33 cellular contexts compared by ENCODE assay signal in genomic region chr6:67350729-67351128, GRCh38.
DNase-seq lines count a peak whose midpoint lies in the region; TF ChIP-seq lines count a peak whose summit lies in the region.
"Had no signal": no experiment of that assay in that cellular context is flagged by ENCODE, and none has a peak within 500 bp of the region (broad histone marks: within the 10 kb centered on the region; RNA-seq: fewer than 3 reads in every experiment).

No MANE protein-coding gene starts in this region.

- 70% methylated on average over 4 of the region's 4 CpGs for WGBS in prostate gland

- H2AFZ ChIP-seq in SU-DHL-6 (ENCODE audit: low read depth, low read length, severe bottlenecking), result peak overlapping the region; percentile 35

- H3K27ac ChIP-seq in SU-DHL-6 (ENCODE audit: low read depth, low read length), result no peak overlapping the region
- no peak overlapping the region for H3K27ac ChIP-seq in brain microvascular endothelial cell
- no peak overlapping the region for H3K27ac ChIP-seq in prostate gland
- H3K27ac ChIP-seq: 22Rv1; A549; BLaER1; BLaER1 treated with 17β-estradiol and CSF1 and Interleukin-3, amounts not matched to agents 10 nM and 100 nM; C4-2B had no signal

- no peaks in the 10 kb centered on the region for H4K20me1 ChIP-seq in SU-DHL-6 (ENCODE audit: low read depth, low read length)
- H4K20me1 ChIP-seq: BLaER1; BLaER1 treated with 17β-estradiol and CSF1 and Interleukin-3, amounts not matched to agents 10 nM and 100 nM had no signal

- intact Hi-C loops in prostate gland (cut with DNase I), result no loop called here

- H3K4me3 ChIP-seq in LNCaP clone FGC (ENCODE audit: low read depth, low read length), result no peak overlapping the region
- no peak overlapping the region for H3K4me3 ChIP-seq in SU-DHL-6 (ENCODE audit: insufficient read depth, low read length, poor library complexity, severe bottlenecking)
- no peak overlapping the region for H3K4me3 ChIP-seq in brain microvascular endothelial cell (ENCODE audit: low read depth, low read length)
- H3K4me3 ChIP-seq in prostate gland, result no peak overlapping the region
- H3K4me3 ChIP-seq: A549; BLaER1; BLaER1 treated with 17β-estradiol and CSF1 and Interleukin-3, amounts not matched to agents 10 nM and 100 nM had no signal

- H3K4me2 ChIP-seq in SU-DHL-6 (ENCODE audit: low read depth, low read length, poor library complexity, severe bottlenecking), result no peak overlapping the region
- H3K4me2 ChIP-seq: A549; BLaER1; BLaER1 treated with 17β-estradiol and CSF1 and Interleukin-3, amounts not matched to agents 10 nM and 100 nM had no signal

- in situ Hi-C loops in brain microvascular endothelial cell (cut with HindIII; ENCODE audit: low pct_ligation_motif_present, low sequenced_read_pairs), result no loop called here

- no peaks in the 10 kb centered on the region for H3K27me3 ChIP-seq in SU-DHL-6 (ENCODE audit: low read length)
- no peaks in the 10 kb centered on the region for H3K27me3 ChIP-seq in brain microvascular endothelial cell (replicated peaks)
- H3K27me3 ChIP-seq in prostate gland (replicated peaks; ENCODE audit: insufficient read depth), result no peaks in the 10 kb centered on the region
- H3K27me3 ChIP-seq: BE2C; BLaER1; BLaER1 treated with 17β-estradiol and CSF1 and Interleukin-3, amounts not matched to agents 10 nM and 100 nM had no signal

- H3K9ac ChIP-seq in SU-DHL-6 (ENCODE audit: low read length), result no peak overlapping the region
- H3K9ac ChIP-seq: BLaER1; BLaER1 treated with 17β-estradiol and CSF1 and Interleukin-3, amounts not matched to agents 10 nM and 100 nM had no signal

- TF ChIP-seq POLR2A in prostate gland (IDR thresholded peaks at IDR 0.05), result no peak

- no peaks in the 10 kb centered on the region for H3K79me2 ChIP-seq in SU-DHL-6 (ENCODE audit: insufficient read depth, low read length)

- H3K36me3 ChIP-seq in SU-DHL-6 (ENCODE audit: low read length), result no peaks in the 10 kb centered on the region
- no peaks in the 10 kb centered on the region for H3K36me3 ChIP-seq in brain microvascular endothelial cell (replicated peaks)
- no peaks in the 10 kb centered on the region for H3K36me3 ChIP-seq in prostate gland
- H3K36me3 ChIP-seq: BE2C; BLaER1; BLaER1 treated with 17β-estradiol and CSF1 and Interleukin-3, amounts not matched to agents 10 nM and 100 nM had no signal

- TF ChIP-seq CTCF in LNCaP clone FGC (IDR thresholded peaks at IDR 0.05; ENCODE audit: control insufficient read depth, extremely low read depth, insufficient read depth), result no peak
- no peak for TF ChIP-seq CTCF in SU-DHL-6 (IDR thresholded peaks at IDR 0.05; ENCODE audit: insufficient read depth, low read length, poor library complexity, severe bottlenecking)
- TF ChIP-seq CTCF in brain microvascular endothelial cell (IDR thresholded peaks at IDR 0.05; ENCODE audit: low read depth, low read length, missing control alignments), result no peak
- no peak for TF ChIP-seq CTCF in prostate gland (IDR thresholded peaks at IDR 0.05)

- no peaks in the 10 kb centered on the region for H3K9me2 ChIP-seq in SU-DHL-6 (replicated peaks; ENCODE audit: insufficient read depth, low read length)

- no peaks in the 10 kb centered on the region for H3F3A ChIP-seq in SU-DHL-6 (ENCODE audit: insufficient read depth)

- peak; percentile 69 for DNase-seq in LNCaP clone FGC (ENCODE audit: low read depth)
- DNase-seq in brain microvascular endothelial cell, result peak; percentile 6
- peak; percentile 32 for DNase-seq in prostate gland (ENCODE audit: low spot score)
- no peak for DNase-seq in stimulated activated CD4-positive, alpha-beta T cell treated with anti-CD3 and anti-CD28 coated beads, Interleukin-4, amount 100 ng/mL, for 4 hours
- no peak for DNase-seq in DMS153 treated with DMSO at 0.1 percent for 48 hours (lab: John Stamatoyannopoulos, UW; ENCODE audit: unreplicated experiment)
- no peak for DNase-seq in NCI-H1105 (lab: John Stamatoyannopoulos, UW)
- DNase-seq in NCI-H2196 (lab: John Stamatoyannopoulos, UW; ENCODE audit: unreplicated experiment), result no peak
- DNase-seq: 8988T; ACHN; AML-193; BE2C; C1 segment of cervical spinal cord; Caco-2; Calu3; CD4-positive, alpha-beta memory T cell; CD4-positive, alpha-beta T cell; CD4-positive, CD25-positive, alpha-beta regulatory T cell; CD8-positive, alpha-beta memory T cell; CD8-positive, alpha-beta T cell; COR-L47; DMS 273 treated with DMSO at 0.1 percent for 48 hours; DMS153; DMS53; DMS79; DMS79 treated with DMSO at 0.1 percent for 48 hours; DND-41; EL had no signal

- H3K9me3 ChIP-seq in SU-DHL-6 (ENCODE audit: insufficient read depth, low read length), result 0 out of 2 replicates have a peak, but pooled peaks cover 3% of the 10 kb centered on the region
- H3K9me3 ChIP-seq in prostate gland, result no peaks in the 10 kb centered on the region
- H3K9me3 ChIP-seq: A549; BE2C; BLaER1; BLaER1 treated with 17β-estradiol and CSF1 and Interleukin-3, amounts not matched to agents 10 nM and 100 nM; Caco-2 had no signal

- no peaks in the 10 kb centered on the region for H3K4me1 ChIP-seq in prostate gland (replicated peaks)
- H3K4me1 ChIP-seq: A549; BE2C; BLaER1; BLaER1 treated with 17β-estradiol and CSF1 and Interleukin-3, amounts not matched to agents 10 nM and 100 nM; Caco-2 had no signal

Comparison
In these comparisons a context has a peak if more than half of its experiments do, and no peak if none do; other contexts are left out.
1. DNase-seq: peak in LNCaP clone FGC (single experiment), brain microvascular endothelial cell (single experiment) and prostate gland (single experiment); none in stimulated activated CD4-positive, alpha-beta T cell treated with anti-CD3 and anti-CD28 coated beads, Interleukin-4, amount 100 ng/mL, for 4 hours (0 of 2), DMS153 treated with DMSO at 0.1 percent for 48 hours (single experiment), NCI-H1105 (single experiment) and NCI-H2196 (single experiment).